8 cellular contexts compared by ENCODE assay signal in the genomic region with DNA sequence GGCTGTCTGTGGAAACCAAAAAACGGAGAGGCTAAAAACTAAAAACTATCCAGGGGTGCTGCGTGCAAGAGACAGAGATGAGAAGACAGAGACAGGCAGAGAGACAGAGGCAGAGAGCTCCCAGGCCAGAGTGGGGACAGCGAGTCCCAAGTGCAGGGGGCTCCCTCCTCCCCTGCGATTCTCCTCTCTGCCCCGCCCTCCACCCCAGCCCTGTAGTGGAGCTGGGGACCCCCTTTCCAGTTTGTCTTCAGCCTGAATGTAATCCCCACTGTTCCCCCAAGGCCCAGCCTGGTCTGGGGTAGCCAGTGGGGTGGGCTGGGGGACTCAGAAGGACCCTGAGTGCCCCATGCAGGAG. TPM values are rescaled to one million over a fixed set of nuclear protein-coding genes. Genes with fewer than 3 reads are reported as not detected.
DNase-seq lines count a peak whose midpoint lies in the region; ATAC-seq, FAIRE-seq and TF ChIP-seq lines count a peak whose summit lies in the region.

No MANE protein-coding gene starts in this region.

- no peaks in the 10 kb centered on the region for H3K27me3 ChIP-seq in astrocyte (ENCODE audit: insufficient read depth, low read length)
- no peaks in the 10 kb centered on the region for H3K27me3 ChIP-seq in right lobe of liver
- no peaks in the 10 kb centered on the region for H3K27me3 ChIP-seq in testis

- TF ChIP-seq CTCF in astrocyte (IDR thresholded peaks at IDR 0.05; ENCODE audit: insufficient read depth, low read depth, low read length), result no peak
- no peak for TF ChIP-seq CTCF in right lobe of liver (IDR thresholded peaks at IDR 0.05)
- no peak for TF ChIP-seq CTCF in testis (IDR thresholded peaks at IDR 0.05)

- CTCF ChIA-PET in activated CD4-positive, alpha-beta T cell treated with anti-CD3 and anti-CD28 coated beads for 36 hours (lab: Charles Lee), result no interaction called here

- WGBS in right lobe of liver (ENCODE audit: insufficient coverage, low coverage, low lambda C conversion rate, missing lambda C conversion rate), result 7% methylated on average over 2 of the region's 5 CpGs
- WGBS in testis, 2 donors, result 38 to 42% methylated on average over 5 of the region's 5 CpGs

- H3K27ac ChIP-seq in astrocyte (ENCODE audit: low read depth, low read length) (peak overlapping the region; percentile 48), right lobe of liver (peak overlapping the region; percentile 89 to 97 (median 95)), testis (peak overlapping the region; percentile 97 to 99)

- H3K27ac Mint-ChIP-seq in activated CD4-positive, alpha-beta T cell treated with anti-CD3 and anti-CD28 coated beads for 36 hours, result no peak overlapping the region
- H3K27ac Mint-ChIP-seq in astrocyte (ENCODE audit: unreplicated experiment), result peak overlapping the region; percentile 92

- peaks cover 72% of the 10 kb centered on the region for H4K20me1 ChIP-seq in astrocyte (ENCODE audit: insufficient read depth, low read length)

- no peaks in the 10 kb centered on the region for H3K36me3 Mint-ChIP-seq in activated CD4-positive, alpha-beta T cell treated with anti-CD3 and anti-CD28 coated beads for 36 hours (ENCODE audit: low read depth)
- H3K36me3 Mint-ChIP-seq in astrocyte (ENCODE audit: low read depth, unreplicated experiment), result no peaks in the 10 kb centered on the region

- H2AFZ ChIP-seq in astrocyte (ENCODE audit: low read depth, low read length), result no peak overlapping the region

- no peaks in the 10 kb centered on the region for H3K27me3 Mint-ChIP-seq in activated CD4-positive, alpha-beta T cell treated with anti-CD3 and anti-CD28 coated beads for 36 hours
- H3K27me3 Mint-ChIP-seq in astrocyte (ENCODE audit: low read depth, unreplicated experiment), result peaks cover 43% of the 10 kb centered on the region

- H3K9ac ChIP-seq in astrocyte (ENCODE audit: low read length), result peak overlapping the region; percentile 92

- H3K9me3 ChIP-seq in astrocyte (ENCODE audit: insufficient read depth, low read depth, low read length) (no peaks in the 10 kb centered on the region), right lobe of liver (no peaks in the 10 kb centered on the region), testis (no peaks in the 10 kb centered on the region)

- H3K36me3 ChIP-seq in astrocyte (ENCODE audit: insufficient read depth, low read length) (peaks cover 3% of the 10 kb centered on the region), right lobe of liver (no peaks in the 10 kb centered on the region), testis (ENCODE audit: low read depth, missing control alignments) (no peaks in the 10 kb centered on the region)

- peak overlapping the region; percentile 71 for H3K4me3 Mint-ChIP-seq in activated CD4-positive, alpha-beta T cell treated with anti-CD3 and anti-CD28 coated beads for 36 hours
- peak overlapping the region; percentile 83 for H3K4me3 Mint-ChIP-seq in astrocyte (ENCODE audit: unreplicated experiment)

- peaks cover 34% of the 10 kb centered on the region for H3K4me1 Mint-ChIP-seq in activated CD4-positive, alpha-beta T cell treated with anti-CD3 and anti-CD28 coated beads for 36 hours
- peaks cover 32% of the 10 kb centered on the region for H3K4me1 Mint-ChIP-seq in astrocyte (ENCODE audit: low read depth, unreplicated experiment)

- H3K4me2 ChIP-seq in astrocyte (ENCODE audit: low read length), result peak overlapping the region; percentile 88

- DNase-seq in activated CD4-positive, alpha-beta T cell treated with anti-CD3 and anti-CD28 coated beads for 36 hours, result no peak
- no peak for DNase-seq in activated CD4-positive, alpha-beta T cell treated with anti-CD3 and anti-CD28 coated beads for 1 hour
- DNase-seq in astrocyte (ENCODE audit: low read depth) (no peak), right lobe of liver (peak in 1 of 3 donors; percentile 45), testis (no peak), DMS 273 (lab: John Stamatoyannopoulos, UW; ENCODE audit: unreplicated experiment) (no peak), NCI-H187 (lab: John Stamatoyannopoulos, UW) (no peak)

- no peak for TF ChIP-seq POLR2A in right lobe of liver (IDR thresholded peaks at IDR 0.05)
- TF ChIP-seq POLR2A in testis (IDR thresholded peaks at IDR 0.05), result no peak

- FAIRE-seq in astrocyte (lab: Jason Lieb, UNC), result no peak

- ATAC-seq in activated CD4-positive, alpha-beta T cell treated with anti-CD3 and anti-CD28 coated beads for 36 hours, result no peak
- ATAC-seq in right lobe of liver, result no peak
- no peak for ATAC-seq in GM21381 (IDR thresholded peaks at IDR 0.05; ENCODE audit: unreplicated experiment)

- POLR2A ChIA-PET in activated CD4-positive, alpha-beta T cell treated with anti-CD3 and anti-CD28 coated beads for 36 hours (lab: Charles Lee), result interaction anchor here (0.6 kb wide), 1 partner anchor 333 kb away, joined by 3 read pairs; no protein-coding TSS in a partner anchor

- H3K9me3 Mint-ChIP-seq in activated CD4-positive, alpha-beta T cell treated with anti-CD3 and anti-CD28 coated beads for 36 hours (ENCODE audit: low read depth), result no peaks in the 10 kb centered on the region
- no peaks in the 10 kb centered on the region for H3K9me3 Mint-ChIP-seq in astrocyte (ENCODE audit: unreplicated experiment)

- H3K4me3 ChIP-seq in astrocyte (ENCODE audit: insufficient read depth, low read depth, low read length), result peak overlapping the region; percentile 75
- peak overlapping the region; percentile 81 to 90 (median 90) for H3K4me3 ChIP-seq in right lobe of liver
- peak overlapping the region; percentile 87 to 96 for H3K4me3 ChIP-seq in testis

- intact Hi-C loops in activated CD4-positive, alpha-beta T cell treated with anti-CD3 and anti-CD28 coated beads for 36 hours (cut with DNase I, micrococcal nuclease), result no loop called here
- intact Hi-C loops in right lobe of liver (cut with DNase I), result loop anchor here in 1 of 2 donors (5.0 to 10.0 kb wide), 2 partner anchors 34 to 56 kb away; no protein-coding TSS in a partner anchor
- intact Hi-C loops in testis (cut with DNase I; ENCODE audit: low total_unique reads), result loop anchor here (10.0 kb wide), 1 partner anchor 56 kb away; no protein-coding TSS in a partner anchor

- H3K4me1 ChIP-seq in astrocyte (ENCODE audit: insufficient read depth, low read length) (peaks cover 45% of the 10 kb centered on the region), right lobe of liver (peaks cover 0 to 34% (median 6%) of the 10 kb centered on the region in 4 donors), testis (peaks cover 45% of the 10 kb centered on the region)

- H3K79me2 ChIP-seq in astrocyte (ENCODE audit: insufficient read depth, low read length), result peaks cover 84% of the 10 kb centered on the region

RNA-seq across cellular contexts. Expression of a gene that starts 2.0 kb away (rescaled TPM):
- total RNA-seq in activated CD4-positive, alpha-beta T cell treated with anti-CD3 and anti-CD28 coated beads for 36 hours, result 10 to 100 TPM; 20.5 to 22.6 TPM
- total RNA-seq in astrocyte (38.3 and 49.8 TPM in 2 replicates), right lobe of liver (100 to 1,000 TPM in 4 of 6 experiments, 10 to 100 TPM in 2; 94.6 to 168 (median 120) TPM), testis (100 to 1,000 TPM; 113 to 127 TPM)
- 56.5 TPM for polyA plus RNA-seq in testis (ENCODE audit: insufficient read depth, low read depth, low replicate concordance)

Comparison
In these comparisons a context has a peak if more than half of its experiments do, and no peak if none do; other contexts are left out.
1. H3K27ac ChIP-seq: peak in every context shown above with its lines; median percentile 98 in testis; 95 in right lobe of liver; 48 in astrocyte.